In the genomic region with DNA sequence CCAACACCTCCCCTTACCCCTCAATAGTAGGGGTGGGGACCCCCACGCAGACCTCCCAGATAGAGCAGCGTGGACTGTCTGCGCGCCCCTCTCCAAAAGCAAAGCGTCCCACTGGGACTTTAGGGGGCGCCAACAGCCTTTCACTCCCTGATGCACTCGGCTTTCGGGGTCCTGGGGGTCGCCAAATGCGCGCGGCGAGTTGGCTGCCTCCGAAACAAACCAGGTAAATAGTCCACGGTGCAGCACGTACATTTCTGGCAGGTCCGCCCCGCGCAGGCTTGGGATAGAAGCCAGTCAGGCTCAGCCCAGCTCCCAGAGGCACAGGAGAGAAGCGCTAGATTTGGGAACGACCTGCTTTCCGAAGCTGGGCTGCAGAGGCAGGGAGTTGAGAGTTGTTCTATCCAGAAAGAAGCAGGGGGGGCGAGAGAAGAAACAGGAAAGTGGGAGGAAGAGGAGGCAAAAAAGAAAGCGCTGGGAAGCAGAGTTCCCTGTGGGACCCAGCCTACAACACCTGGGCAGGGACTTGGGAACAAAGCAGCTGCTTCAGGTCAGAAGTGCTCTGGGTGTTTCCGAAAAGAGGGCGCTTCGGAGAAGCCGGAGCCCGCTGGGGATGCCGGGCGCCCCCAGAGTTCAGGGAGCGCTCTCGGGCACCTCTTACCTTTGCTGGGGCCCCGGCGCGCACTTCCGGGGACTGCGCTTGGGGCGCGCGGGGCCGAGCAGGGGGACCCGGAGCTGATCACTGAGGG, we compare ENCODE assay signal across 8 cellular contexts. TPM values are rescaled to one million over a fixed set of nuclear protein-coding genes. Genes with fewer than 3 reads are reported as not detected.
DNase-seq lines count a peak whose midpoint lies in the region; ATAC-seq and TF ChIP-seq lines count a peak whose summit lies in the region.

No MANE protein-coding gene starts in this region.

- H3K4me3 ChIP-seq in AG04449 (ENCODE audit: low read depth, low read length) = peak overlapping the region; percentile 83
- peak overlapping the region; percentile 72 for H3K4me3 ChIP-seq in RWPE2 (ENCODE audit: severe bottlenecking)
- peak overlapping the region; percentile 70 for H3K4me3 ChIP-seq in neural cell (ENCODE audit: low read length)

- no peaks in the 10 kb centered on the region for H3K9me2 ChIP-seq in neural cell (ENCODE audit: insufficient read depth, low read length)

- H3K4me2 ChIP-seq in neural cell (ENCODE audit: low read length) = peak overlapping the region; percentile 55

- CTCF ChIA-PET in AG04449 (lab: Yijun Ruan, JAX) = interaction anchor here (1.0 to 10.0 kb wide), 11 partner anchors 9 to 97 kb away, joined by 3 to 104 read pairs (median 9); no protein-coding TSS in a partner anchor

- no peak overlapping the region for H3K9ac ChIP-seq in neural cell (ENCODE audit: low read length)

- H3K79me2 ChIP-seq in neural cell (replicated peaks; ENCODE audit: insufficient read depth, low read length) = no peaks in the 10 kb centered on the region

- POLR2A ChIA-PET in AG04449 (lab: Yijun Ruan, JAX) = interaction anchor here (1.1 to 4.0 kb wide), 5 partner anchors 32 to 48 kb away, joined by 4 to 53 read pairs (median 7); no protein-coding TSS in a partner anchor

- H3K9me3 ChIP-seq in RWPE2 (ENCODE audit: severe bottlenecking) (no peaks in the 10 kb centered on the region), neural cell (ENCODE audit: low read length) (no peaks in the 10 kb centered on the region)

- no peak for DNase-seq in AG04449 (ENCODE audit: low read depth, low spot score)
- DNase-seq in RWPE2 (ENCODE audit: low spot score) = no peak
- DNase-seq in COR-L47 (lab: John Stamatoyannopoulos, UW) = no peak
- no peak for DNase-seq in putamen (ENCODE audit: low spot score)
- no peak for DNase-seq in stimulated activated CD4-positive, alpha-beta T cell treated with anti-CD3 and anti-CD28 coated beads, Interleukin-4, amount 100 ng/mL, for 24 hours

- H3K27me3 ChIP-seq in RWPE2 (ENCODE audit: insufficient read depth, poor library complexity, severe bottlenecking) (no peaks in the 10 kb centered on the region), neural cell (ENCODE audit: insufficient read depth, low read depth, low read length) (peaks cover 41% of the 10 kb centered on the region)

- TF ChIP-seq CTCF in AG04449 (IDR thresholded peaks at IDR 0.05; ENCODE audit: insufficient read depth, low read length, missing control alignments) = peak; percentile 49
- peak; percentile 65 for TF ChIP-seq CTCF in RWPE2 (IDR thresholded peaks at IDR 0.05; ENCODE audit: poor library complexity, severe bottlenecking)
- peak; percentile 4 for TF ChIP-seq CTCF in neural cell (IDR thresholded peaks at IDR 0.05; ENCODE audit: poor library complexity, severe bottlenecking)

- H3K36me3 ChIP-seq in RWPE2 (ENCODE audit: low read depth) (no peaks in the 10 kb centered on the region; the same call in 1 of the 2 replicates), neural cell (ENCODE audit: insufficient read depth, low read length) (no peaks in the 10 kb centered on the region)

- no peak for TF ChIP-seq RAD21 in neural cell (conservative IDR thresholded peaks at IDR 0.05)

- H4K20me1 ChIP-seq in neural cell (ENCODE audit: insufficient read depth) = no peaks in the 10 kb centered on the region

- H3K27ac ChIP-seq in RWPE2 (ENCODE audit: poor library complexity, severe bottlenecking) (peak overlapping the region; percentile 78), neural cell (ENCODE audit: low read length) (no peak overlapping the region)

- no peak overlapping the region for H2AFZ ChIP-seq in neural cell (ENCODE audit: low read depth, low read length)

- TF ChIP-seq EP300 in neural cell (conservative IDR thresholded peaks at IDR 0.05; ENCODE audit: poor library complexity, severe bottlenecking) = no peak

- no peaks in the 10 kb centered on the region for H3F3A ChIP-seq in neural cell (ENCODE audit: insufficient read depth, low read length, poor library complexity, severe bottlenecking)

- peak; percentile 60 for ATAC-seq in GM19372 (IDR thresholded peaks at IDR 0.05; ENCODE audit: low read depth, unreplicated experiment)
- ATAC-seq in RWPE2 (ENCODE audit: low read depth) = peak; percentile 68
- ATAC-seq in esophagus mucosa = peak; percentile 46

- peaks cover 16% of the 10 kb centered on the region for H3K4me1 ChIP-seq in RWPE2 (ENCODE audit: insufficient read depth, poor library complexity, severe bottlenecking)

TF ChIP-seq in neural cell, 6 proteins besides CTCF, POLR2A, EP300 and RAD21:
- TF ChIP-seq REST (IDR thresholded peaks at IDR 0.05; ENCODE audit: borderline replicate concordance) = no peak
- TF ChIP-seq EZH2 (IDR thresholded peaks at IDR 0.05; ENCODE audit: borderline replicate concordance, insufficient read depth, low read length, poor library complexity, severe bottlenecking) = no peak
- no peak for TF ChIP-seq POLR2AphosphoS5 (IDR thresholded peaks at IDR 0.05)
- TF ChIP-seq SMC3 (conservative IDR thresholded peaks at IDR 0.05; ENCODE audit: poor library complexity) = no peak
- no peak for TF ChIP-seq TAF1 (IDR thresholded peaks at IDR 0.05; ENCODE audit: low read depth)
- no peak for TF ChIP-seq MXI1 (conservative IDR thresholded peaks at IDR 0.05; ENCODE audit: poor library complexity, severe bottlenecking)

RNA-seq across cellular contexts. Expression of gene EVA1A, which starts 0.5 kb away (rescaled TPM):
- 0.56 TPM for total RNA-seq in esophagus mucosa
- polyA plus RNA-seq in neural cell = not detected in 2 replicates
- polyA minus RNA-seq in neural cell = not detected in 2 replicates

Comparison
In these comparisons a context has a peak if more than half of its experiments do, and no peak if none do; other contexts are left out.
1. CTCF ChIP-seq: peak in every context shown above with its lines; median percentile 65 in RWPE2; 49 in AG04449; 4 in neural cell.